19 cellular contexts compared by ENCODE assay signal in genomic region chr19:19534556-19535265, GRCh38.
"Had no signal": no experiment of that assay in that cellular context is flagged by ENCODE, and none has a peak within 500 bp of the region (broad histone marks: within the 10 kb centered on the region; RNA-seq: fewer than 3 reads in every experiment).

No MANE protein-coding gene starts in this region.

- H3K36me3 ChIP-seq: ovary, upper lobe of right lung had no signal

- H3K9me3 Mint-ChIP-seq: activated CD8-positive, alpha-beta T cell treated with anti-CD3 and anti-CD28 coated beads for 36 hours; activated T-cell treated with anti-CD3 and anti-CD28 coated beads, Interleukin-2, amount 50 U/mL, for 72 hours; dendritic cell treated with granulocyte-macrophage colony-stimulating factor and Interleukin-4, amounts not matched to agents 40 ng/mL and 50 ng/mL, for 4 days; effector memory CD8-positive, alpha-beta T cell; mesothelial cell of epicardium; nephron progenitor cell; stimulated activated naive CD8-positive, alpha-beta T cell treated with anti-CD3 and anti-CD28 coated beads, Interleukin-15, Interleukin-2, amounts not matched to agents 100 ng/mL and 50 ng/mL, for 24 hours; WTC11 had no signal

- H3K27me3 Mint-ChIP-seq: activated naive CD8-positive, alpha-beta T cell had no signal

- H3K4me3 ChIP-seq: heart right ventricle, lung, ovary, spleen, upper lobe of right lung had no signal

- FAIRE-seq: frontal cortex, islet of Langerhans, TTC549 had no signal

- H3K27ac Mint-ChIP-seq: activated CD8-positive, alpha-beta T cell treated with anti-CD3 and anti-CD28 coated beads for 36 hours; activated naive CD8-positive, alpha-beta T cell; activated T-cell treated with anti-CD3 and anti-CD28 coated beads, Interleukin-2, amount 50 U/mL, for 72 hours; dendritic cell treated with granulocyte-macrophage colony-stimulating factor and Interleukin-4, amounts not matched to agents 40 ng/mL and 50 ng/mL, for 4 days; nephron progenitor cell; stimulated activated naive CD8-positive, alpha-beta T cell treated with anti-CD3 and anti-CD28 coated beads, Interleukin-15, Interleukin-2, amounts not matched to agents 100 ng/mL and 50 ng/mL, for 24 hours; WTC11 had no signal

- H3K9me3 ChIP-seq: heart right ventricle, ovary, spleen, upper lobe of right lung had no signal

- H3K4me3 Mint-ChIP-seq: activated CD8-positive, alpha-beta T cell treated with anti-CD3 and anti-CD28 coated beads for 36 hours; activated naive CD8-positive, alpha-beta T cell; activated T-cell treated with anti-CD3 and anti-CD28 coated beads, Interleukin-2, amount 50 U/mL, for 72 hours; dendritic cell treated with granulocyte-macrophage colony-stimulating factor and Interleukin-4, amounts not matched to agents 40 ng/mL and 50 ng/mL, for 4 days; effector memory CD8-positive, alpha-beta T cell; mesothelial cell of epicardium; nephron progenitor cell; stimulated activated naive CD8-positive, alpha-beta T cell treated with anti-CD3 and anti-CD28 coated beads, Interleukin-15, Interleukin-2, amounts not matched to agents 100 ng/mL and 50 ng/mL, for 24 hours; WTC11 had no signal

- H3K36me3 Mint-ChIP-seq: activated naive CD8-positive, alpha-beta T cell; mesothelial cell of epicardium; WTC11 had no signal

- H3K27ac ChIP-seq: heart right ventricle, ovary, spleen, upper lobe of right lung had no signal

- DNase-seq: activated CD4-positive, alpha-beta T cell treated with anti-CD3 and anti-CD28 coated beads for 4 hours; activated CD8-positive, alpha-beta T cell treated with anti-CD3 and anti-CD28 coated beads for 36 hours; activated gamma-delta T cell treated with Interleukin-2 at 50 U/mL for 16 hours; activated T-cell treated with anti-CD3 and anti-CD28 coated beads, Interleukin-2, amount 50 U/mL, for 72 hours; effector memory CD8-positive, alpha-beta T cell; heart right ventricle; nephron progenitor cell; spleen; upper lobe of right lung had no signal

- H3K27me3 ChIP-seq: ovary had no signal
